ENCODE assay signal across 8 cellular contexts in the genomic region with DNA sequence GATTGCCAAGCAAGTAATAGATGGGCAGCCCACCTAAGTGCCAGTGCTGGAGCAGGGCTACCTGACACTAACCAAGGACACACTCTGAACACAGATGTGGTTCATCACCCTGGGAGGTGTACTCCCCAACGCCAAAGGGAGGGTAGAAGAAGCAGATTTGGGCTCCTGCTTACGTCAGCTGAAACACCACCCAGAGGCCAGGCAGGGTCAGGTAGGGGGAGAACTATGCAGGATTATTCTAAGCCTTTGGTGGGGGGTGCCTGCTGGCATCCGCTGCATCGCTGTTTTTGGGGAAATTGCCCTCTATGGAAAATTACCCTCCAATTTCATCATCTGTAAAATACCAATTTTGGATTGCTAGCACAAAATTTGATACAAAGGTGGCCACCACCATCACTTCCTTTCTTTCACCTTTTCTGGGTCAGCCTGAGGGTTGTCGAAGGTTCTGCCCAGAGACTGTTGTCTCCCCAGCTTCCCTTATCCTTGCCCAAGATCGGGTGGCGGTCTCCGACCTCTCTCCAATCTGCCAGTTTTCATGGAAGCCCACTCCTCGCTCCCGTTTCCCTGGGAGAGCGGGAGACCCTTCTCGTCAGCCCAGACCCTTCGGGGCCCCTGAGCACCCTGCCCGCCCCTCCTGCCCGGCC.
DNase-seq lines count a peak whose midpoint lies in the region; ATAC-seq and TF ChIP-seq lines count a peak whose summit lies in the region.

No MANE protein-coding gene starts in this region.

- H3K36me3 Mint-ChIP-seq in stimulated activated naive B cell treated with anti-CD40 and anti-IgM and Interleukin-4, amounts not matched to agents 10 μg/mL and 1 μg/mL and 100 μg/mL, for 72 hours, result peaks cover 2 to 12% of the 10 kb centered on the region in 2 donors

- TF ChIP-seq CTCF in coronary artery (IDR thresholded peaks at IDR 0.05), result no peak

- DNase-seq in T-helper 2 cell (peak in 4 of 5 experiments; percentile 24 to 87 (median 61)), coronary artery (ENCODE audit: low spot score) (no peak), EL (no peak), NCI-H1092 treated with DMSO at 0.1 percent for 48 hours (lab: John Stamatoyannopoulos, UW) (no peak)
- DNase-seq in stimulated activated naive B cell treated with anti-CD40 and anti-IgM and Interleukin-4, amounts not matched to agents 10 μg/mL and 1 μg/mL and 100 μg/mL, for 72 hours, result peak; percentile 33

- H3K27ac Mint-ChIP-seq in stimulated activated naive B cell treated with anti-CD40 and anti-IgM and Interleukin-4, amounts not matched to agents 10 μg/mL and 1 μg/mL and 100 μg/mL, for 72 hours, result peak overlapping the region; percentile 94

- H3K27me3 Mint-ChIP-seq in stimulated activated naive B cell treated with anti-CD40 and anti-IgM and Interleukin-4, amounts not matched to agents 10 μg/mL and 1 μg/mL and 100 μg/mL, for 72 hours, result no peaks in the 10 kb centered on the region

- peak overlapping the region; percentile 59 for H3K4me3 ChIP-seq in coronary artery

- peak overlapping the region; percentile 85 to 87 for H3K4me3 Mint-ChIP-seq in stimulated activated naive B cell treated with anti-CD40 and anti-IgM and Interleukin-4, amounts not matched to agents 10 μg/mL and 1 μg/mL and 100 μg/mL, for 72 hours

- ATAC-seq in GM19455 (IDR thresholded peaks at IDR 0.05; ENCODE audit: unreplicated experiment) (peak; percentile 25), HG03469 (IDR thresholded peaks at IDR 0.05; ENCODE audit: unreplicated experiment) (no peak), HG03108 (IDR thresholded peaks at IDR 0.05; ENCODE audit: unreplicated experiment) (no peak)
- ATAC-seq in stimulated activated naive B cell treated with anti-CD40 and anti-IgM and Interleukin-4, amounts not matched to agents 10 μg/mL and 1 μg/mL and 100 μg/mL, for 72 hours (replicated peaks), result peak; percentile 48

- H3K9me3 Mint-ChIP-seq in stimulated activated naive B cell treated with anti-CD40 and anti-IgM and Interleukin-4, amounts not matched to agents 10 μg/mL and 1 μg/mL and 100 μg/mL, for 72 hours, result no peaks in the 10 kb centered on the region

- H3K27ac ChIP-seq in coronary artery, result peak overlapping the region in 1 of 2 donors; percentile 70

- peaks cover 57 to 79% of the 10 kb centered on the region in 2 donors for H3K4me1 Mint-ChIP-seq in stimulated activated naive B cell treated with anti-CD40 and anti-IgM and Interleukin-4, amounts not matched to agents 10 μg/mL and 1 μg/mL and 100 μg/mL, for 72 hours

Comparison
In these comparisons a context has a peak if more than half of its experiments do, and no peak if none do; other contexts are left out.
1. ATAC-seq: peak in GM19455 (single experiment) and stimulated activated naive B cell treated with anti-CD40 and anti-IgM and Interleukin-4, amounts not matched to agents 10 μg/mL and 1 μg/mL and 100 μg/mL, for 72 hours (2 of 2); none in HG03469 (single experiment) and HG03108 (single experiment).
2. DNase-seq: peak in T-helper 2 cell (4 of 5) and stimulated activated naive B cell treated with anti-CD40 and anti-IgM and Interleukin-4, amounts not matched to agents 10 μg/mL and 1 μg/mL and 100 μg/mL, for 72 hours (single experiment); none in coronary artery (single experiment), EL (single experiment) and NCI-H1092 treated with DMSO at 0.1 percent for 48 hours (single experiment).